In genomic region chr7:143960813-143961610, GRCh38 we compare ENCODE assay signal across 29 cellular contexts. TPM values are rescaled to one million over a fixed set of nuclear protein-coding genes. Genes with fewer than 3 reads are reported as not detected.
"Had no signal": no experiment of that assay in that cellular context is flagged by ENCODE, and none has a peak within 500 bp of the region (broad histone marks: within the 10 kb centered on the region; RNA-seq: fewer than 3 reads in every experiment).

No MANE protein-coding gene starts in this region.

- H3K36me3 Mint-ChIP-seq: activated naive CD4-positive, alpha-beta T cell treated with anti-CD3 and anti-CD28 coated beads, Interleukin-2, amount 50 U/mL, for 72 hours; naive thymus-derived CD4-positive, alpha-beta T cell; neural progenitor cell; WTC11 had no signal

- H3K4me3 Mint-ChIP-seq: activated CD4-positive, alpha-beta memory T cell treated with anti-CD3 and anti-CD28 coated beads, Interleukin-2, amount 10 ng/mL, durations not matched to agents 7 days and 5 days; activated CD4-positive, alpha-beta T cell treated with anti-CD3 and anti-CD28 coated beads, Interleukin-2, amount 10 ng/mL, durations not matched to agents 24 days and 14 days; activated T-helper 1 cell treated with anti-CD3 and anti-CD28 coated beads, Interleukin-12 subunit alpha, Interleukin-12 subunit beta, Interleukin-2, Interleukin-4 antibody, amounts not matched to agents 30 ng/mL and 10 ng/mL and 1 ng/mL, durations not matched to agents 14 hours and 24 hours and 36 hours; effector memory CD8-positive, alpha-beta T cell; naive thymus-derived CD4-positive, alpha-beta T cell; neural progenitor cell; T-helper 1 cell treated with Interleukin-12 subunit alpha and Interleukin-12 subunit beta and Interleukin-4 antibody, amounts not matched to agents 30 μg/mL and 1 μg/mL, for 36 hours; WTC11 had no signal

- H3K9me3 Mint-ChIP-seq: activated CD4-positive, alpha-beta memory T cell treated with anti-CD3 and anti-CD28 coated beads, Interleukin-2, amount 10 ng/mL, durations not matched to agents 7 days and 5 days; activated CD4-positive, alpha-beta T cell treated with anti-CD3 and anti-CD28 coated beads, Interleukin-2, amount 10 ng/mL, durations not matched to agents 24 days and 14 days; activated naive CD4-positive, alpha-beta T cell treated with anti-CD3 and anti-CD28 coated beads, Interleukin-2, amount 50 U/mL, for 72 hours; activated T-helper 1 cell treated with anti-CD3 and anti-CD28 coated beads, Interleukin-12 subunit alpha, Interleukin-12 subunit beta, Interleukin-2, Interleukin-4 antibody, amounts not matched to agents 30 ng/mL and 10 ng/mL and 1 ng/mL, durations not matched to agents 14 hours and 24 hours and 36 hours; effector memory CD8-positive, alpha-beta T cell; neural progenitor cell; T-helper 1 cell treated with Interleukin-12 subunit alpha and Interleukin-12 subunit beta and Interleukin-4 antibody, amounts not matched to agents 30 μg/mL and 1 μg/mL, for 36 hours had no signal

- H3K27ac Mint-ChIP-seq: activated CD4-positive, alpha-beta memory T cell treated with anti-CD3 and anti-CD28 coated beads, Interleukin-2, amount 10 ng/mL, durations not matched to agents 7 days and 5 days; activated CD4-positive, alpha-beta T cell treated with anti-CD3 and anti-CD28 coated beads, Interleukin-2, amount 10 ng/mL, durations not matched to agents 24 days and 14 days; activated naive CD4-positive, alpha-beta T cell treated with anti-CD3 and anti-CD28 coated beads, Interleukin-2, amount 50 U/mL, for 72 hours; activated T-helper 1 cell treated with anti-CD3 and anti-CD28 coated beads, Interleukin-12 subunit alpha, Interleukin-12 subunit beta, Interleukin-2, Interleukin-4 antibody, amounts not matched to agents 30 ng/mL and 10 ng/mL and 1 ng/mL, durations not matched to agents 14 hours and 24 hours and 36 hours; effector memory CD8-positive, alpha-beta T cell; naive thymus-derived CD4-positive, alpha-beta T cell; neural progenitor cell; T-helper 1 cell treated with Interleukin-12 subunit alpha and Interleukin-12 subunit beta and Interleukin-4 antibody, amounts not matched to agents 30 μg/mL and 1 μg/mL, for 36 hours; WTC11 had no signal

- DNase-seq: activated CD4-positive, alpha-beta memory T cell treated with anti-CD3 and anti-CD28 coated beads, Interleukin-2, amount 10 ng/mL, durations not matched to agents 7 days and 5 days; activated CD4-positive, alpha-beta T cell treated with anti-CD3 and anti-CD28 coated beads, Interleukin-2, amount 10 ng/mL, durations not matched to agents 24 days and 14 days; colonic mucosa; dorsolateral prefrontal cortex; effector memory CD8-positive, alpha-beta T cell; heart left ventricle; islet precursor cell; left cardiac atrium; lower lobe of right lung; mesendoderm; naive thymus-derived CD4-positive, alpha-beta T cell; retina; sigmoid colon; stimulated activated CD4-positive, alpha-beta T cell treated with anti-CD3 and anti-CD28 coated beads, Interleukin-4, amount 100 ng/mL, for 1 hour; stimulated activated naive CD4-positive, alpha-beta T cell treated with Interleukin-2 at 50 U/mL for 16 hours; T1000; upper lobe of left lung had no signal

- H3K27ac ChIP-seq: colonic mucosa, dorsolateral prefrontal cortex, esophagus muscularis mucosa, gastroesophageal sphincter, heart left ventricle, lower lobe of right lung, neural progenitor cell, sigmoid colon, thoracic aorta, upper lobe of left lung had no signal

- ATAC-seq: effector memory CD8-positive, alpha-beta T cell; gastroesophageal sphincter; heart left ventricle; lower lobe of right lung; naive thymus-derived CD4-positive, alpha-beta T cell; WTC11 had no signal

- H3K4me1 Mint-ChIP-seq: activated CD4-positive, alpha-beta memory T cell treated with anti-CD3 and anti-CD28 coated beads, Interleukin-2, amount 10 ng/mL, durations not matched to agents 7 days and 5 days; activated CD4-positive, alpha-beta T cell treated with anti-CD3 and anti-CD28 coated beads, Interleukin-2, amount 10 ng/mL, durations not matched to agents 24 days and 14 days; naive thymus-derived CD4-positive, alpha-beta T cell had no signal

RNA-seq across cellular contexts. Expression of gene OR2F1, which starts 6.4 kb away (rescaled TPM):
- total RNA-seq: activated CD4-positive, alpha-beta memory T cell treated with anti-CD3 and anti-CD28 coated beads, Interleukin-2, amount 10 ng/mL, durations not matched to agents 7 days and 5 days; activated CD4-positive, alpha-beta T cell treated with anti-CD3 and anti-CD28 coated beads, Interleukin-2, amount 10 ng/mL, durations not matched to agents 24 days and 14 days; activated naive CD4-positive, alpha-beta T cell treated with anti-CD3 and anti-CD28 coated beads, Interleukin-2, amount 50 U/mL, for 72 hours; activated T-helper 1 cell treated with anti-CD3 and anti-CD28 coated beads, Interleukin-12 subunit alpha, Interleukin-12 subunit beta, Interleukin-2, Interleukin-4 antibody, amounts not matched to agents 30 ng/mL and 10 ng/mL and 1 ng/mL, durations not matched to agents 14 hours and 24 hours and 36 hours; astrocyte; colonic mucosa; endothelial cell of umbilical vein; esophagus muscularis mucosa; gastroesophageal sphincter; heart left ventricle; left cardiac atrium; lower lobe of right lung; naive thymus-derived CD4-positive, alpha-beta T cell; posterior vena cava; sigmoid colon; thoracic aorta; upper lobe of left lung; WTC11 had no signal

RNA-seq across cellular contexts. Expression of gene OR2F2, which starts 26.0 kb away (rescaled TPM):
- total RNA-seq: activated CD4-positive, alpha-beta memory T cell treated with anti-CD3 and anti-CD28 coated beads, Interleukin-2, amount 10 ng/mL, durations not matched to agents 7 days and 5 days; activated CD4-positive, alpha-beta T cell treated with anti-CD3 and anti-CD28 coated beads, Interleukin-2, amount 10 ng/mL, durations not matched to agents 24 days and 14 days; activated naive CD4-positive, alpha-beta T cell treated with anti-CD3 and anti-CD28 coated beads, Interleukin-2, amount 50 U/mL, for 72 hours; activated T-helper 1 cell treated with anti-CD3 and anti-CD28 coated beads, Interleukin-12 subunit alpha, Interleukin-12 subunit beta, Interleukin-2, Interleukin-4 antibody, amounts not matched to agents 30 ng/mL and 10 ng/mL and 1 ng/mL, durations not matched to agents 14 hours and 24 hours and 36 hours; astrocyte; colonic mucosa; dorsolateral prefrontal cortex; endothelial cell of umbilical vein; esophagus muscularis mucosa; gastroesophageal sphincter; heart left ventricle; left cardiac atrium; lower lobe of right lung; naive thymus-derived CD4-positive, alpha-beta T cell; osteoblast; posterior vena cava; sigmoid colon; thoracic aorta; upper lobe of left lung; WTC11 had no signal

RNA-seq across cellular contexts. Expression of gene OR6B1, which starts 39.1 kb away (rescaled TPM):
- total RNA-seq: activated CD4-positive, alpha-beta memory T cell treated with anti-CD3 and anti-CD28 coated beads, Interleukin-2, amount 10 ng/mL, durations not matched to agents 7 days and 5 days; activated CD4-positive, alpha-beta T cell treated with anti-CD3 and anti-CD28 coated beads, Interleukin-2, amount 10 ng/mL, durations not matched to agents 24 days and 14 days; activated naive CD4-positive, alpha-beta T cell treated with anti-CD3 and anti-CD28 coated beads, Interleukin-2, amount 50 U/mL, for 72 hours; activated T-helper 1 cell treated with anti-CD3 and anti-CD28 coated beads, Interleukin-12 subunit alpha, Interleukin-12 subunit beta, Interleukin-2, Interleukin-4 antibody, amounts not matched to agents 30 ng/mL and 10 ng/mL and 1 ng/mL, durations not matched to agents 14 hours and 24 hours and 36 hours; astrocyte; colonic mucosa; endothelial cell of umbilical vein; esophagus muscularis mucosa; gastroesophageal sphincter; heart left ventricle; left cardiac atrium; lower lobe of right lung; naive thymus-derived CD4-positive, alpha-beta T cell; osteoblast; posterior vena cava; sigmoid colon; thoracic aorta; upper lobe of left lung; WTC11 had no signal
